Comparison of ENCODE assay signal across 8 cellular contexts in the genomic region with DNA sequence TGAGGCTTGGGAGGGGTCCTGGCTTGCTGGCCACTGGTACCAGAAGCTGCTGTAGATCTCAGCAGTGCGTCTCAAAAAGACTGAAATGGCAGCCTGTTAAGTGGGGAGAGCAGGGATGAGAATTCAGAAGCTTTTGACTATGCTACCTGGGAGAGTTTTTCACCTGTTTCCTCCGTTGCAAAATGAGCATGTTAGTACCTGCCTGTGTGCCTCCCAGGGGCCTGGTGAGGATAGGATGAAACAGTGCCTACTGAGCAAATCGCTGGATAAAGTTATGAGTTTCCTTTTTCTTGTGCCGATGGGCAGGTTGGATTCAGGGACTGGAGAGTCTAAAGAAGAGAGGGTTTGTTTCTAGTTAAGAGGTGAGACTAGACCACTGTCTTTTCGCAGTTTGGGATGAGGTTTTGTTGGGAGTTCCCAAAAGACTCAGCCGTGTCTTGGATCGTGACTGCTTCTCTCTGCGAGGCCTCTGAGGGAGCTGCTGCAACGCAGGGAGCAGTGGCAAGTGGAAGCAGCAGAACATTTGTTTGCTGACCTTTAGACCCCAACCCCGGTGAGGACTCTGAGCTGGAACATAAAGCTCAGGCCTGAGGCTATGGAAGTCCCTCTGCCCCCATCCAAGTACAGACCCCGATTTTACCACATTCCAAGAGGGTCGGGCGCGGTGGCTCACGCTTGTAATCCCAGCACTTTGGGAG. TPM values are rescaled to one million over a fixed set of nuclear protein-coding genes. Genes with fewer than 3 reads are reported as not detected.
DNase-seq lines count a peak whose midpoint lies in the region; ATAC-seq and TF ChIP-seq lines count a peak whose summit lies in the region.

No MANE protein-coding gene starts in this region.

- peak overlapping the region in 2 of 3 donors; percentile 50 to 62 for H3K27ac Mint-ChIP-seq in CD4-positive, CD25-positive, alpha-beta regulatory T cell
- H3K27ac Mint-ChIP-seq in central memory CD8-positive, alpha-beta T cell (ENCODE audit: low read depth): no peak overlapping the region
- peak overlapping the region; percentile 19 to 88 (median 67) for H3K27ac Mint-ChIP-seq in nephron

- TF ChIP-seq CTCF in LNCaP clone FGC (IDR thresholded peaks at IDR 0.05; ENCODE audit: control insufficient read depth, extremely low read depth, insufficient read depth): no peak
- TF ChIP-seq CTCF in nephron (IDR thresholded peaks at IDR 0.05; ENCODE audit: unreplicated experiment in 3 of 3): no peak

- H3K9me3 Mint-ChIP-seq in CD4-positive, CD25-positive, alpha-beta regulatory T cell: peaks cover 0 to 5% (median 4%) of the 10 kb centered on the region in 7 donors
- peaks cover 6% of the 10 kb centered on the region for H3K9me3 Mint-ChIP-seq in central memory CD8-positive, alpha-beta T cell
- H3K9me3 Mint-ChIP-seq in nephron: peaks cover 8% of the 10 kb centered on the region

- H3K27me3 ChIP-seq in CD4-positive, CD25-positive, alpha-beta regulatory T cell (ENCODE audit: control insufficient read depth, insufficient read depth, low read length): no peaks in the 10 kb centered on the region

- no peak overlapping the region for H3K4me3 ChIP-seq in CD4-positive, CD25-positive, alpha-beta regulatory T cell (ENCODE audit: low read depth, low read length)
- H3K4me3 ChIP-seq in LNCaP clone FGC (ENCODE audit: low read depth, low read length): peak overlapping the region; percentile 59

- H3K36me3 ChIP-seq in CD4-positive, CD25-positive, alpha-beta regulatory T cell (ENCODE audit: control insufficient read depth, insufficient read depth, low read length): no peaks in the 10 kb centered on the region

- H3K27me3 Mint-ChIP-seq in CD4-positive, CD25-positive, alpha-beta regulatory T cell: peaks cover 9% of the 10 kb centered on the region
- peaks cover 20% of the 10 kb centered on the region for H3K27me3 Mint-ChIP-seq in central memory CD8-positive, alpha-beta T cell
- peaks cover 40% of the 10 kb centered on the region for H3K27me3 Mint-ChIP-seq in nephron (ENCODE audit: low read depth)

- peaks cover 0 to 11% (median 7%) of the 10 kb centered on the region in 4 donors for H3K4me1 Mint-ChIP-seq in CD4-positive, CD25-positive, alpha-beta regulatory T cell
- H3K4me1 Mint-ChIP-seq in central memory CD8-positive, alpha-beta T cell: peaks cover 8% of the 10 kb centered on the region
- H3K4me1 Mint-ChIP-seq in nephron: peaks cover 7% of the 10 kb centered on the region

- H3K27ac ChIP-seq in CD4-positive, CD25-positive, alpha-beta regulatory T cell (ENCODE audit: insufficient read depth, low read length, poor library complexity, severe bottlenecking): no peak overlapping the region

- peaks cover 0 to 6% of the 10 kb centered on the region in 2 experiments for H3K9me3 ChIP-seq in CD4-positive, CD25-positive, alpha-beta regulatory T cell (ENCODE audit: control insufficient read depth in 2 of 2, low read length in 2 of 2)

- H3K4me1 ChIP-seq in CD4-positive, CD25-positive, alpha-beta regulatory T cell (ENCODE audit: control insufficient read depth, insufficient read depth, low read length, poor library complexity, severe bottlenecking): peaks cover 7% of the 10 kb centered on the region

- no peak for DNase-seq in CD4-positive, CD25-positive, alpha-beta regulatory T cell
- DNase-seq in LNCaP clone FGC (ENCODE audit: low read depth): no peak
- no peak for DNase-seq in central memory CD8-positive, alpha-beta T cell (ENCODE audit: low spot score in 2 of 2)
- no peak for DNase-seq in retina

- H3K4me3 Mint-ChIP-seq in CD4-positive, CD25-positive, alpha-beta regulatory T cell: peak overlapping the region; percentile 64 to 86 (median 78)
- H3K4me3 Mint-ChIP-seq in central memory CD8-positive, alpha-beta T cell: peak overlapping the region; percentile 71
- peak overlapping the region; percentile 82 to 93 (median 89) for H3K4me3 Mint-ChIP-seq in nephron

- ATAC-seq in CD4-positive, CD25-positive, alpha-beta regulatory T cell (ENCODE audit: low read depth in 2 of 2): no peak
- ATAC-seq in central memory CD8-positive, alpha-beta T cell (replicated peaks; ENCODE audit: extremely low read depth, poor library complexity, severe bottlenecking): no peak
- no peak for ATAC-seq in GM21737 (IDR thresholded peaks at IDR 0.05; ENCODE audit: unreplicated experiment)
- ATAC-seq in HG03378 (IDR thresholded peaks at IDR 0.05; ENCODE audit: unreplicated experiment): no peak
- ATAC-seq in GM21786 (IDR thresholded peaks at IDR 0.05; ENCODE audit: unreplicated experiment): no peak

- no peaks in the 10 kb centered on the region for H3K36me3 Mint-ChIP-seq in CD4-positive, CD25-positive, alpha-beta regulatory T cell
- H3K36me3 Mint-ChIP-seq in central memory CD8-positive, alpha-beta T cell (ENCODE audit: insufficient read depth): peaks cover 3% of the 10 kb centered on the region
- H3K36me3 Mint-ChIP-seq in nephron (ENCODE audit: low read depth): no peaks in the 10 kb centered on the region

RNA-seq across cellular contexts. Expression of a gene that starts 1.4 kb away (rescaled TPM):
- 10.3 TPM for total RNA-seq in CD4-positive, CD25-positive, alpha-beta regulatory T cell
- polyA plus RNA-seq in CD4-positive, CD25-positive, alpha-beta regulatory T cell: 1 to 10 TPM; 1.8 to 3.7 (median 2.7) TPM

RNA-seq across cellular contexts. Expression of a gene that starts 55.6 kb away (rescaled TPM):
- 5.4 TPM for total RNA-seq in CD4-positive, CD25-positive, alpha-beta regulatory T cell
- 1 to 10 TPM in 1 of 4 donors, under 1 TPM in 3; 0.56 to 1.0 (median 0.81) TPM for polyA plus RNA-seq in CD4-positive, CD25-positive, alpha-beta regulatory T cell
